ENCODE assay signal across 9 cellular contexts in the genomic region with DNA sequence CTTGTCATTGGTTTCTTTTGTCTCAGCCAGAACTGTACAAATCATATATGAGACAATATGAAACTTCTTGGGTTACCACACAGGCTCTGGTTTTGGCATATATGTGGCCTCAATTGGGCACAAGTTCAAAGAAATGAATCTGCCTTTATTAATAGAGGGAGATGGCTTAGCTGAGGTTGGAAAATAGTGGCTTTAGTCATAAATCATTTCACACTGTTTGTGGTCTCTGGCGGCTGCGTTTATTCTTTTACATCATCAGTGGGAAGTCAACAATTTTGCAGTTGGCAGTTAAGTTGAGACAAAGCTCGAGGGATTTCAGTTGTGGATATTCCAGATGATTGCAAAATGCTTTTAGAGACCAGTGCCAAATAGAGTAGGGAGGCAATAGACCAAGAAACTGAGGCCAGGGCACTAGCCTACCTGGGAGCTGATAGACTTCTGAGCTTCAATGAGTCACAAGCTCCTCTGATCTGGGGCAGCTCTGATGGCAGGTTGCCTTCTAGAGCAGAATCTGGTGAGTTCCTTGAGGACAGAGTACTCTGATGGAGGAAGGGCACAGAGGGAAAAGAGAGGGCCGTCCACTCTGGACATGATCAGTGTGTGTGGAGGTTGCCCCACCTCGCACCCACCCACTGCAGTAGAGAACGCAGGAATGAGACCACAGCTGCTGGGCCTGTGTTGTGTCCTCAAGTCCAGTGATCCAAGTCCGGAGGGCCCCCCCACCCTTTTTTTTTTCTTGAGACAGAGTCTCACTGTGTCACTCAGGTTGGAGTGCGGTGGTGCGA.
DNase-seq lines count a peak whose midpoint lies in the region; ATAC-seq and TF ChIP-seq lines count a peak whose summit lies in the region.
"Had no signal": no experiment of that assay in that cellular context is flagged by ENCODE, and none has a peak within 500 bp of the region (broad histone marks: within the 10 kb centered on the region; RNA-seq: fewer than 3 reads in every experiment).

No MANE protein-coding gene starts in this region.

- peak overlapping the region; percentile 33 for H3K4me3 Mint-ChIP-seq in activated CD4-positive, alpha-beta memory T cell treated with anti-CD3 and anti-CD28 coated beads for 36 hours

- DNase-seq in activated T-cell treated with anti-CD3 and anti-CD28 coated beads for 48 hours (ENCODE audit: low read depth), result peak; percentile 15
- DNase-seq in activated T-cell treated with anti-CD3 and anti-CD28 coated beads for 4 hours, result no peak
- peak; percentile 68 for DNase-seq in activated CD4-positive, alpha-beta memory T cell treated with anti-CD3 and anti-CD28 coated beads for 36 hours
- DNase-seq in fibroblast of villous mesenchyme (ENCODE audit: low read depth), result peak; percentile 80
- peak; percentile 93 for DNase-seq in stromal cell of bone marrow (ENCODE audit: low read depth)
- DNase-seq in NCI-H510A treated with DMSO at 0.1 percent for 48 hours (lab: John Stamatoyannopoulos, UW), result no peak
- no peak for DNase-seq in NCI-H526 treated with DMSO at 0.1 percent for 48 hours (lab: John Stamatoyannopoulos, UW)
- DNase-seq: lower lobe of right lung had no signal

- H3K4me3 ChIP-seq in fibroblast of villous mesenchyme (ENCODE audit: low read depth, low read length), result no peak overlapping the region
- H3K4me3 ChIP-seq: lower lobe of right lung had no signal

- H3K4me1 Mint-ChIP-seq in activated CD4-positive, alpha-beta memory T cell treated with anti-CD3 and anti-CD28 coated beads for 36 hours (ENCODE audit: low read depth), result peaks cover 31% of the 10 kb centered on the region

- peak overlapping the region; percentile 81 for H3K27ac Mint-ChIP-seq in activated CD4-positive, alpha-beta memory T cell treated with anti-CD3 and anti-CD28 coated beads for 36 hours

- ATAC-seq in HG02798 (IDR thresholded peaks at IDR 0.05; ENCODE audit: poor library complexity, unreplicated experiment), result no peak

- POLR2A ChIA-PET in activated CD4-positive, alpha-beta memory T cell treated with anti-CD3 and anti-CD28 coated beads for 36 hours (lab: Charles Lee), result interaction anchor here (0.6 to 2.2 kb wide), 10 partner anchors 8 to 461 kb away, joined by 3 to 15 read pairs (median 4); a partner anchor contains a TSS

- no peaks in the 10 kb centered on the region for H3K9me3 Mint-ChIP-seq in activated CD4-positive, alpha-beta memory T cell treated with anti-CD3 and anti-CD28 coated beads for 36 hours

- CTCF ChIA-PET in activated CD4-positive, alpha-beta memory T cell treated with anti-CD3 and anti-CD28 coated beads for 36 hours (lab: Charles Lee), result interaction anchor here (0.6 to 3.1 kb wide), 12 partner anchors 19 to 633 kb away, joined by 3 to 16 read pairs (median 4); no protein-coding TSS in a partner anchor

- peaks cover 6% of the 10 kb centered on the region for H3K36me3 Mint-ChIP-seq in activated CD4-positive, alpha-beta memory T cell treated with anti-CD3 and anti-CD28 coated beads for 36 hours

- intact Hi-C loops in activated CD4-positive, alpha-beta memory T cell treated with anti-CD3 and anti-CD28 coated beads for 36 hours (cut with micrococcal nuclease), result loop anchor here (1.0 to 5.0 kb wide), 7 partner anchors 19 to 254 kb away; no protein-coding TSS in a partner anchor

- TF ChIP-seq CTCF in fibroblast of villous mesenchyme (IDR thresholded peaks at IDR 0.05; ENCODE audit: insufficient read depth, low read depth, low read length), result no peak

- peaks cover 4% of the 10 kb centered on the region for H3K27me3 Mint-ChIP-seq in activated CD4-positive, alpha-beta memory T cell treated with anti-CD3 and anti-CD28 coated beads for 36 hours

Comparison
In these comparisons a context has a peak if more than half of its experiments do, and no peak if none do; other contexts are left out.
1. DNase-seq: peak in activated T-cell treated with anti-CD3 and anti-CD28 coated beads for 48 hours (single experiment), activated CD4-positive, alpha-beta memory T cell treated with anti-CD3 and anti-CD28 coated beads for 36 hours (single experiment), fibroblast of villous mesenchyme (single experiment) and stromal cell of bone marrow (single experiment); none in activated T-cell treated with anti-CD3 and anti-CD28 coated beads for 4 hours (single experiment), NCI-H510A treated with DMSO at 0.1 percent for 48 hours (single experiment) and NCI-H526 treated with DMSO at 0.1 percent for 48 hours (single experiment).